Comparison of ENCODE assay signal across 9 cellular contexts in the genomic region with DNA sequence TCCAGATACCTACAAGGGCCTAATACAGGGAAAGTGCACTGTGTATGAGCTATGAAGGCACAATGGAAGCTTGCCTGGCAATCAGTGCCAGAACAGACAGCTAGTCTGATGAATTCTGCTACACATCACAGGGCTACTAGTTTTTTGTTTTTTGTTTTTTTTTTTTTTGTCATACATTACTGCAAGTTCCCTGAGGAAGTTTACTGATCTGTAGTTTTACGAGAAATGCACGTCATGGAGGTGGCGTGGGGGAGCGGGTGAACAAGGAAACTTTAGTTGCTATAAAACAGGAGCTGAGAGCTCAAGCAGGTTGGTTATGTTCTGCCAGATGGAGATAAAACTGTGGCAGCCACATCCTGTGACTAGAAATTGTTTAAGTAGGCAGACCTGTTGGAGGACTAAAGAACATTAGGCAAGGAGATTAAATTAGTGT. TPM values are rescaled to one million over a fixed set of nuclear protein-coding genes. Genes with fewer than 3 reads are reported as not detected.
DNase-seq lines count a peak whose midpoint lies in the region; ATAC-seq and TF ChIP-seq lines count a peak whose summit lies in the region.
"Had no signal": no experiment of that assay in that cellular context is flagged by ENCODE, and none has a peak within 500 bp of the region (broad histone marks: within the 10 kb centered on the region; RNA-seq: fewer than 3 reads in every experiment).

No MANE protein-coding gene starts in this region.

- no peaks in the 10 kb centered on the region for H3K36me3 ChIP-seq in GM23338 (ENCODE audit: insufficient read depth)

- H3K27me3 ChIP-seq in AG04450 (ENCODE audit: control insufficient read depth, insufficient read depth, low read length) (no peaks in the 10 kb centered on the region), GM23338 (ENCODE audit: insufficient read depth) (no peaks in the 10 kb centered on the region)

- no peak overlapping the region for H2AFZ ChIP-seq in GM23338

- H3K9me3 ChIP-seq in AG04450 (ENCODE audit: control insufficient read depth, insufficient read depth, low read length), result no peaks in the 10 kb centered on the region
- H3K9me3 ChIP-seq in T-helper 17 cell (ENCODE audit: control insufficient read depth, low read length, poor library complexity, severe bottlenecking), result no peaks in the 10 kb centered on the region

- H3K9me3 Mint-ChIP-seq in GM23338 (no peaks in the 10 kb centered on the region), progenitor cell of endocrine pancreas (ENCODE audit: low read depth) (no peaks in the 10 kb centered on the region)

- H4K20me1 ChIP-seq in GM23338 (replicated peaks; ENCODE audit: insufficient read depth), result no peaks in the 10 kb centered on the region

- TF ChIP-seq CTCF in AG04450 (IDR thresholded peaks at IDR 0.05; ENCODE audit: low read depth, low read length) (no peak), GM23338 (conservative IDR thresholded peaks at IDR 0.05; ENCODE audit: low read depth in 2 of 2) (no peak), cardiac fibroblast (IDR thresholded peaks at IDR 0.05; ENCODE audit: low read depth, low read length) (no peak), progenitor cell of endocrine pancreas (IDR thresholded peaks at IDR 0.05; ENCODE audit: unreplicated experiment) (no peak)

- H3K4me1 Mint-ChIP-seq in GM23338 (peaks cover 17% of the 10 kb centered on the region; the same call in 2 of the 3 replicates), T-helper 17 cell (peaks cover 45% of the 10 kb centered on the region), progenitor cell of endocrine pancreas (ENCODE audit: low read depth) (no peaks in the 10 kb centered on the region)

- POLR2A ChIA-PET in AG04450 (lab: Yijun Ruan, JAX), result interaction anchor here (0.7 kb wide), 1 partner anchor 544 kb away, joined by 4 read pairs; no protein-coding TSS in a partner anchor

- CTCF ChIA-PET in AG04450 (lab: Charles Lee), result no interaction called here

- peaks cover 33% of the 10 kb centered on the region for H3K4me1 ChIP-seq in GM23338 (ENCODE audit: insufficient read depth)

- ATAC-seq in GM23338, result no peak
- ATAC-seq in T-helper 17 cell, result peak; percentile 77

- no peaks in the 10 kb centered on the region for H3F3A ChIP-seq in GM23338 (replicated peaks; ENCODE audit: low read depth)

- H3K27me3 Mint-ChIP-seq in GM23338 (ENCODE audit: insufficient read depth, low read depth, poor library complexity) (no peaks in the 10 kb centered on the region), T-helper 17 cell (no peaks in the 10 kb centered on the region), progenitor cell of endocrine pancreas (no peaks in the 10 kb centered on the region)

- H3K27ac ChIP-seq in AG04450 (ENCODE audit: low read depth, low read length) (peak overlapping the region; percentile 25), GM23338 (ENCODE audit: low read depth) (no peak overlapping the region)

- H3K9me2 ChIP-seq in GM23338 (ENCODE audit: insufficient read depth), result no peaks in the 10 kb centered on the region

- H3K4me3 ChIP-seq in AG04450 (ENCODE audit: low read depth, low read length), result no peak overlapping the region
- H3K4me3 ChIP-seq in GM23338, result no peak overlapping the region
- no peak overlapping the region for H3K4me3 ChIP-seq in cardiac fibroblast (replicated peaks in 1 of 2; ENCODE audit: low read depth in 2 of 2, low read length in 2 of 2)

- H3K4me2 ChIP-seq in GM23338, result no peak overlapping the region

- H3K4me3 Mint-ChIP-seq in GM23338 (no peak overlapping the region), T-helper 17 cell (peak overlapping the region; percentile 82), progenitor cell of endocrine pancreas (ENCODE audit: low read depth) (no peak overlapping the region)

- H3K27ac Mint-ChIP-seq in GM23338, result peak overlapping the region; percentile 53
- H3K27ac Mint-ChIP-seq in T-helper 17 cell, result peak overlapping the region; percentile 85
- no peak overlapping the region for H3K27ac Mint-ChIP-seq in progenitor cell of endocrine pancreas

- no peak for DNase-seq in AG04450 (ENCODE audit: low read depth, low spot score)
- peak; percentile 6 for DNase-seq in GM23338 (ENCODE audit: low spot score)
- DNase-seq in T-helper 17 cell, result peak; percentile 41 to 70 (median 53)
- peak; percentile 16 to 20 for DNase-seq in cardiac fibroblast (ENCODE audit: low read depth in 2 of 2)
- peak; percentile 49 to 68 for DNase-seq in stimulated activated CD4-positive, alpha-beta T cell treated with anti-CD3 and anti-CD28 coated beads, Interleukin-12 subunit alpha, Interleukin-12 subunit beta, amount 100 ng/mL, for 24 hours (ENCODE audit: low read depth in 2 of 2)
- DNase-seq in NCI-H2081 (lab: John Stamatoyannopoulos, UW), result no peak
- DNase-seq in progenitor cell of endocrine pancreas (ENCODE audit: low spot score, unreplicated experiment), result no peak
- no peak for DNase-seq in NCI-H2029 (lab: John Stamatoyannopoulos, UW)

- no peaks in the 10 kb centered on the region for H3K79me2 ChIP-seq in GM23338 (replicated peaks; ENCODE audit: insufficient read depth)

- H3K36me3 Mint-ChIP-seq in GM23338 (ENCODE audit: low read depth) (no peaks in the 10 kb centered on the region), T-helper 17 cell (ENCODE audit: low read depth) (no peaks in the 10 kb centered on the region), progenitor cell of endocrine pancreas (ENCODE audit: insufficient read depth) (no peaks in the 10 kb centered on the region)

TF ChIP-seq in GM23338, 12 proteins besides CTCF, POLR2A, EP300 and RAD21 (continues in another document):
- TF ChIP-seq EZH2phosphoT487 (IDR thresholded peaks at IDR 0.05; ENCODE audit: unreplicated experiment) (no peak), REST (IDR thresholded peaks at IDR 0.05; ENCODE audit: unreplicated experiment) (no peak), EZH2 (IDR thresholded peaks at IDR 0.05; ENCODE audit: low read depth, unreplicated experiment) (no peak), ZNF331 (CRISPR knock-in tag; IDR thresholded peaks at IDR 0.05; ENCODE audit: low read depth) (no peak), STAT1 (IDR thresholded peaks at IDR 0.05; ENCODE audit: unreplicated experiment) (no peak), JUNB (IDR thresholded peaks at IDR 0.05; ENCODE audit: unreplicated experiment) (no peak), POLR2AphosphoS5 (IDR thresholded peaks at IDR 0.05; ENCODE audit: low read depth) (no peak), NANOG (IDR thresholded peaks at IDR 0.05; ENCODE audit: borderline replicate concordance) (no peak), ZNF114 (CRISPR knock-in tag; IDR thresholded peaks at IDR 0.05) (no peak)
- TF ChIP-seq, protein P1, sequence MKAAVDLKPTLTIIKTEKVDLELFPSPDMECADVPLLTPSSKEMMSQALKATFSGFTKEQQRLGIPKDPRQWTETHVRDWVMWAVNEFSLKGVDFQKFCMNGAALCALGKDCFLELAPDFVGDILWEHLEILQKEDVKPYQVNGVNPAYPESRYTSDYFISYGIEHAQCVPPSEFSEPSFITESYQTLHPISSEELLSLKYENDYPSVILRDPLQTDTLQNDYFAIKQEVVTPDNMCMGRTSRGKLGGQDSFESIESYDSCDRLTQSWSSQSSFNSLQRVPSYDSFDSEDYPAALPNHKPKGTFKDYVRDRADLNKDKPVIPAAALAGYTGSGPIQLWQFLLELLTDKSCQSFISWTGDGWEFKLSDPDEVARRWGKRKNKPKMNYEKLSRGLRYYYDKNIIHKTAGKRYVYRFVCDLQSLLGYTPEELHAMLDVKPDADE (IDR thresholded peaks at IDR 0.05), result no peak

RNA-seq across cellular contexts. Expression of gene PTPRC, which starts 17.7 kb away (rescaled TPM):
- 0.05 TPM in 1 of 2 replicates, not detected in the other for polyA plus RNA-seq in AG04450 (2011; rRNA removed)
- not detected in 2 replicates for polyA minus RNA-seq in AG04450 (2011; rRNA and poly(A)+ RNA removed)
- total RNA-seq in GM23338 (2014; rRNA removed; shearing (Covaris generic)), result 0.10 TPM in 1 of 2 replicates, not detected in the other
- 0.43 and 0.52 TPM in 2 replicates for polyA plus RNA-seq in GM23338 (2016; fragmentation: Nextera tagmentation; extraction: Ambion mirVana)
- 100 to 1,000 TPM; 697 to 813 TPM for total RNA-seq in T-helper 17 cell
- total RNA-seq in progenitor cell of endocrine pancreas, result not detected in 2 replicates
- total RNA-seq: pulmonary artery endothelial cell had no signal

Comparison
In these comparisons a context has a peak if more than half of its experiments do, and no peak if none do; other contexts are left out.
1. DNase-seq: peak in GM23338 (single experiment), T-helper 17 cell (3 of 3), cardiac fibroblast (2 of 2) and stimulated activated CD4-positive, alpha-beta T cell treated with anti-CD3 and anti-CD28 coated beads, Interleukin-12 subunit alpha, Interleukin-12 subunit beta, amount 100 ng/mL, for 24 hours (2 of 2); none in AG04450 (single experiment), NCI-H2081 (0 of 2), progenitor cell of endocrine pancreas (single experiment) and NCI-H2029 (single experiment).
2. RNA of gene PTPRC, which starts 17.7 kb away (total RNA-seq): 697 to 813 TPM in T-helper 17 cell; 0.10 TPM in GM23338 and not detected in progenitor cell of endocrine pancreas; every median in the first group is over 100 times any median in the second.